Comparison of ENCODE assay signal across 10 cellular contexts in genomic region chr18:67514901-67515540, GRCh38. TPM values are rescaled to one million over a fixed set of nuclear protein-coding genes. Genes with fewer than 3 reads are reported as not detected.
A peak's percentile ranks its signal among the peaks of the same experiment; 100 is the strongest.
DNase-seq lines count a peak whose midpoint lies in the region; ATAC-seq, FAIRE-seq and TF ChIP-seq lines count a peak whose summit lies in the region.
"Had no signal": no experiment of that assay in that cellular context is flagged by ENCODE, and none has a peak within 500 bp of the region (broad histone marks: within the 10 kb centered on the region; RNA-seq: fewer than 3 reads in every experiment).

No MANE protein-coding gene starts in this region.

- CTCF ChIA-PET in Calu3 (lab: Charles Lee): interaction anchor here (0.9 to 3.0 kb wide), 3 partner anchors 10 to 1146 kb away, joined by 3 to 15 read pairs (median 4); no protein-coding TSS in a partner anchor
- CTCF ChIA-PET in PC-3 (lab: Charles Lee): interaction anchor here (1.5 kb wide), 1 partner anchor 1146 kb away, joined by 5 read pairs; no protein-coding TSS in a partner anchor

- no peak for TF ChIP-seq POLR2A in GM12891 (IDR thresholded peaks at IDR 0.05; ENCODE audit: low read depth, low read length)

- POLR2A ChIA-PET in PC-3 (lab: Charles Lee; ENCODE audit: unreplicated experiment): interaction anchor here (0.7 kb wide), 1 partner anchor 212 kb away, joined by 4 read pairs; no protein-coding TSS in a partner anchor

- H3K27me3 Mint-ChIP-seq in Calu3 (ENCODE audit: unreplicated experiment) (no peaks in the 10 kb centered on the region), endothelial cell (ENCODE audit: unreplicated experiment) (peaks cover 7% of the 10 kb centered on the region)

- TF ChIP-seq CTCF in Calu3 (IDR thresholded peaks at IDR 0.05; ENCODE audit: unreplicated experiment): no peak
- no peak for TF ChIP-seq CTCF in PC-3 (conservative IDR thresholded peaks at IDR 0.05; ENCODE audit: low read depth, low read length)
- TF ChIP-seq CTCF in endothelial cell (IDR thresholded peaks at IDR 0.05; ENCODE audit: unreplicated experiment): no peak

- H3K36me3 ChIP-seq in PC-3 (ENCODE audit: low read depth, low read length) (peaks cover 23% of the 10 kb centered on the region), neuron (ENCODE audit: insufficient read depth, low read length) (peaks cover 25% of the 10 kb centered on the region)

- no peak for ATAC-seq in PC-3
- no peak for ATAC-seq in GM18511 (IDR thresholded peaks at IDR 0.05; ENCODE audit: unreplicated experiment)

- H3K4me2 ChIP-seq in PC-3 (ENCODE audit: low read length): peak overlapping the region; percentile 94

- peaks cover 10% of the 10 kb centered on the region; the same call in 1 of the 2 replicates for H4K20me1 ChIP-seq in PC-3 (ENCODE audit: low read length)

- H3K9me3 ChIP-seq in PC-3 (ENCODE audit: low read length) (no peaks in the 10 kb centered on the region), neuron (ENCODE audit: low read length) (peaks cover 6% of the 10 kb centered on the region)

- H3K4me1 Mint-ChIP-seq in Calu3 (ENCODE audit: low read depth, unreplicated experiment) (peaks cover 20% of the 10 kb centered on the region), endothelial cell (ENCODE audit: unreplicated experiment) (peaks cover 36% of the 10 kb centered on the region)

- H3K9me3 Mint-ChIP-seq in Calu3 (ENCODE audit: low read depth, unreplicated experiment): no peaks in the 10 kb centered on the region
- no peaks in the 10 kb centered on the region for H3K9me3 Mint-ChIP-seq in endothelial cell (ENCODE audit: unreplicated experiment)

- H3K9me2 ChIP-seq in PC-3 (replicated peaks; ENCODE audit: low read length): no peaks in the 10 kb centered on the region

- peaks cover 62% of the 10 kb centered on the region for H3K79me2 ChIP-seq in PC-3 (ENCODE audit: low read length)

- no peak for DNase-seq in Calu3
- DNase-seq in PC-3: peak; percentile 38
- no peak for DNase-seq in endothelial cell (ENCODE audit: low spot score)
- no peak for DNase-seq in GM12891 (ENCODE audit: insufficient read length, low spot score)
- no peak for DNase-seq in activated CD4-positive, CD25-positive, alpha-beta regulatory T cell treated with anti-CD3 and anti-CD28 coated beads, Interleukin-2, amount 50 U/mL, for 72 hours
- no peak for DNase-seq in 8988T
- DNase-seq: RPMI8226 had no signal

- H3K27me3 ChIP-seq in PC-3 (ENCODE audit: low read length) (no peaks in the 10 kb centered on the region), neuron (ENCODE audit: insufficient read depth, low read length) (no peaks in the 10 kb centered on the region)

- H2AFZ ChIP-seq in PC-3 (ENCODE audit: low read length): peak overlapping the region; percentile 98; the same call in 1 of the 2 replicates
- H2AFZ ChIP-seq in neuron (ENCODE audit: low read depth, low read length): peak overlapping the region; percentile 62

- peak overlapping the region; percentile 88 for H3K9ac ChIP-seq in PC-3 (ENCODE audit: low read length)

- H3K4me3 Mint-ChIP-seq in Calu3 (ENCODE audit: low read depth, unreplicated experiment) (peak overlapping the region; percentile 85), endothelial cell (ENCODE audit: unreplicated experiment) (peak overlapping the region; percentile 95)

- H3K27ac Mint-ChIP-seq in Calu3 (ENCODE audit: unreplicated experiment) (peak overlapping the region; percentile 66), endothelial cell (ENCODE audit: unreplicated experiment) (no peak overlapping the region)

- no peak for FAIRE-seq in GM12891 (lab: Jason Lieb, UNC)
- FAIRE-seq: GM18507 had no signal

- H3K4me1 ChIP-seq in PC-3 (ENCODE audit: insufficient read depth, low read length) (peaks cover 26% of the 10 kb centered on the region), neuron (ENCODE audit: insufficient read depth, low read length) (peaks cover 14% of the 10 kb centered on the region)

- no peak overlapping the region for H3K27ac ChIP-seq in PC-3 (ENCODE audit: low read length)

- H3K36me3 Mint-ChIP-seq in Calu3 (ENCODE audit: insufficient read depth, unreplicated experiment) (peaks cover 42% of the 10 kb centered on the region), endothelial cell (ENCODE audit: low read depth, unreplicated experiment) (no peaks in the 10 kb centered on the region)

- no peaks in the 10 kb centered on the region for H3F3A ChIP-seq in PC-3 (ENCODE audit: low read length, unreplicated experiment)

- H3K4me3 ChIP-seq in PC-3 (ENCODE audit: low read length): peak overlapping the region; percentile 99
- H3K4me3 ChIP-seq in neuron (ENCODE audit: low read length): peak overlapping the region; percentile 61

- intact Hi-C loops in Calu3 (cut with micrococcal nuclease; ENCODE audit: unreplicated experiment): loop anchor here (1.0 to 5.0 kb wide), 5 partner anchors 197 to 1146 kb away; no protein-coding TSS in a partner anchor
- intact Hi-C loops in PC-3 (cut with micrococcal nuclease): loop anchor here (1.0 to 10.0 kb wide), 7 partner anchors 82 to 1217 kb away; no protein-coding TSS in a partner anchor

- BruUV-seq in Calu3 (replicated peaks; lab: Mats Ljungman, UMichigan): TSS peak; percentile 31
- BruUV-seq in PC-3 (replicated peaks; lab: Mats Ljungman, UMichigan): TSS peak; percentile 32

TF ChIP-seq in GM12891, 5 proteins besides CTCF, POLR2A, EP300 and RAD21:
- TF ChIP-seq POU2F2 (IDR thresholded peaks at IDR 0.05; ENCODE audit: low read depth, low read length): no peak
- TF ChIP-seq POLR2AphosphoS5 (IDR thresholded peaks at IDR 0.05; ENCODE audit: low read depth, low read length): no peak
- TF ChIP-seq PAX5 (IDR thresholded peaks at IDR 0.05; ENCODE audit: insufficient read depth, low read length, severe bottlenecking): no peak
- no peak for TF ChIP-seq TAF1 (IDR thresholded peaks at IDR 0.05; ENCODE audit: low read depth, low read length)
- TF ChIP-seq SPI1 (IDR thresholded peaks at IDR 0.05; ENCODE audit: low read depth, low read length): no peak

RNA-seq across cellular contexts. Expression of gene DSEL, which starts 1.5 kb away (rescaled TPM):
- total RNA-seq in Calu3 (2022) (28.0 and 32.2 TPM in 2 replicates), PC-3 (2014; rRNA removed) (17.2 and 19.0 TPM in 2 replicates), endothelial cell (ENCODE audit: unreplicated experiment) (8.1 TPM)
- polyA plus RNA-seq in GM12891 (2012; ENCODE audit: low read depth, missing spikeins): not detected
